In genomic region chr6:159971341-159972178, GRCh38 we compare ENCODE assay signal across 10 cellular contexts. TPM values are rescaled to one million over a fixed set of nuclear protein-coding genes. Genes with fewer than 3 reads are reported as not detected.
A peak's percentile ranks its signal among the peaks of the same experiment; 100 is the strongest.
DNase-seq lines count a peak whose midpoint lies in the region; ATAC-seq and TF ChIP-seq lines count a peak whose summit lies in the region.
"Had no signal": no experiment of that assay in that cellular context is flagged by ENCODE, and none has a peak within 500 bp of the region (broad histone marks: within the 10 kb centered on the region; RNA-seq: fewer than 3 reads in every experiment).

No MANE protein-coding gene starts in this region.

- H2AFZ ChIP-seq in DND-41 (ENCODE audit: low read depth, low read length) = no peak overlapping the region
- H2AFZ ChIP-seq in Loucy (ENCODE audit: low read length) = no peak overlapping the region

- H4K20me1 ChIP-seq in DND-41 (ENCODE audit: insufficient read depth, low read length) (peaks cover 51% of the 10 kb centered on the region), Loucy (ENCODE audit: insufficient read depth, low read length, poor library complexity, severe bottlenecking) (peaks cover 47% of the 10 kb centered on the region)

- H3K36me3 Mint-ChIP-seq in endodermal cell (ENCODE audit: low read depth) = no peaks in the 10 kb centered on the region

- no peaks in the 10 kb centered on the region for H3K9me3 ChIP-seq in DND-41 (ENCODE audit: insufficient read depth, low read length, severe bottlenecking)
- H3K9me3 ChIP-seq in Loucy (ENCODE audit: insufficient read depth, low read depth, low read length) = no peaks in the 10 kb centered on the region
- H3K9me3 ChIP-seq in endodermal cell (ENCODE audit: control insufficient read depth, low read length) = no peaks in the 10 kb centered on the region
- H3K9me3 ChIP-seq in neutrophil = no peaks in the 10 kb centered on the region
- H3K9me3 ChIP-seq: HAP-1 had no signal

- H3K27me3 ChIP-seq in DND-41 (ENCODE audit: insufficient read depth, low read length, poor library complexity) (no peaks in the 10 kb centered on the region), Loucy (ENCODE audit: insufficient read depth, low read length, poor library complexity, severe bottlenecking) (no peaks in the 10 kb centered on the region), endodermal cell (ENCODE audit: control insufficient read depth, insufficient read depth, low read length, poor library complexity, severe bottlenecking) (peaks cover 6% of the 10 kb centered on the region), neutrophil (no peaks in the 10 kb centered on the region)

- DNase-seq in DND-41 (no peak), endodermal cell (no peak), NCI-H2171 (lab: John Stamatoyannopoulos, UW) (no peak)
- DNase-seq: IMR-90, NCI-H2029 treated with DMSO at 0.1 percent for 48 hours had no signal

- H3K27ac ChIP-seq in DND-41 (ENCODE audit: low read length) = peak overlapping the region; percentile 79
- no peak overlapping the region for H3K27ac ChIP-seq in endodermal cell (ENCODE audit: low read depth, low read length)
- peak overlapping the region; percentile 98 for H3K27ac ChIP-seq in neutrophil

- H3F3A ChIP-seq in Loucy (ENCODE audit: low read depth) = no peaks in the 10 kb centered on the region

- H3K4me3 Mint-ChIP-seq in endodermal cell = peak overlapping the region; percentile 81

- H3K4me1 Mint-ChIP-seq in endodermal cell = peaks cover 38% of the 10 kb centered on the region

- WGBS in endodermal cell (ENCODE audit: insufficient coverage in 1 of 2, insufficient read length in 1 of 2), 2 experiments = 93 to 94% methylated on average over 10 to 12 of the region's 12 CpGs

- H3K9me2 ChIP-seq in Loucy (replicated peaks; ENCODE audit: low read depth, low read length) = no peaks in the 10 kb centered on the region

- peaks cover 13% of the 10 kb centered on the region for H3K27me3 Mint-ChIP-seq in endodermal cell (ENCODE audit: insufficient read depth)

- no peaks in the 10 kb centered on the region for H3K9me3 Mint-ChIP-seq in endodermal cell

- H3K4me1 ChIP-seq in DND-41 (ENCODE audit: insufficient read depth, low read length) (peaks cover 75% of the 10 kb centered on the region), Loucy (ENCODE audit: insufficient read depth, low read length, poor library complexity, severe bottlenecking) (peaks cover 44% of the 10 kb centered on the region), endodermal cell (ENCODE audit: control insufficient read depth, insufficient read depth, low read length) (peaks cover 6% of the 10 kb centered on the region), neutrophil (ENCODE audit: control insufficient read depth in 1 of 2, insufficient read depth in 1 of 2, low read depth in 1 of 2, low read length in 1 of 2) (peaks cover 82 to 85% of the 10 kb centered on the region in 2 experiments)

- peak overlapping the region; percentile 73 for H3K4me2 ChIP-seq in DND-41 (ENCODE audit: insufficient read depth, low read length)
- H3K4me2 ChIP-seq in Loucy (ENCODE audit: low read depth, low read length, poor library complexity, severe bottlenecking) = peak overlapping the region; percentile 78

- H3K4me3 ChIP-seq in DND-41 (ENCODE audit: low read depth in 1 of 2, low read length in 2 of 2) = peak overlapping the region in 1 of 2 experiments; percentile 76; a peak in 2 of 4 replicates
- peak overlapping the region; percentile 88 for H3K4me3 ChIP-seq in Loucy (ENCODE audit: low read length, poor library complexity, severe bottlenecking)
- H3K4me3 ChIP-seq in endodermal cell (ENCODE audit: low read length) = peak overlapping the region; percentile 91
- H3K4me3 ChIP-seq in neutrophil (ENCODE audit: low read depth in 1 of 2, low read length in 1 of 2) = peak overlapping the region; percentile 79 to 89

- no peak for TF ChIP-seq CTCF in DND-41 (IDR thresholded peaks at IDR 0.05; ENCODE audit: borderline replicate concordance, extremely low read depth, low read length, poor library complexity, severe bottlenecking)
- TF ChIP-seq CTCF in Loucy (conservative IDR thresholded peaks at IDR 0.05; ENCODE audit: low read length) = no peak
- TF ChIP-seq CTCF in endodermal cell (conservative IDR thresholded peaks at IDR 0.05) = no peak
- TF ChIP-seq CTCF in neutrophil (IDR thresholded peaks at IDR 0.05) = no peak

- peak overlapping the region; percentile 95 for H3K9ac ChIP-seq in DND-41 (ENCODE audit: low read depth, low read length)
- no peak overlapping the region for H3K9ac ChIP-seq in Loucy (ENCODE audit: low read depth, low read length, poor library complexity, severe bottlenecking)
- no peak overlapping the region for H3K9ac ChIP-seq in endodermal cell (ENCODE audit: extremely low read depth, low read length, poor library complexity, severe bottlenecking)

- ATAC-seq in DND-41 (ENCODE audit: insufficient read depth, low read depth) = no peak
- no peak for ATAC-seq in HG03097 (IDR thresholded peaks at IDR 0.05; ENCODE audit: low FRiP score, unreplicated experiment)
- no peak for ATAC-seq in HG03045 (IDR thresholded peaks at IDR 0.05; ENCODE audit: unreplicated experiment)

- H3K79me2 ChIP-seq in DND-41 (ENCODE audit: insufficient read depth, low read length) (peaks cover 73% of the 10 kb centered on the region), Loucy (ENCODE audit: insufficient read depth, low read length) (peaks cover 64% of the 10 kb centered on the region)

- no peak overlapping the region for H3K27ac Mint-ChIP-seq in endodermal cell

- H3K36me3 ChIP-seq in DND-41 (ENCODE audit: insufficient read depth, low read length) (peaks cover 11% of the 10 kb centered on the region; the same call in 1 of the 2 replicates), Loucy (ENCODE audit: insufficient read depth, low read length) (no peaks in the 10 kb centered on the region), endodermal cell (ENCODE audit: control insufficient read depth, insufficient read depth, low read length) (peaks cover 5% of the 10 kb centered on the region), neutrophil (peaks cover 17% of the 10 kb centered on the region)
- H3K36me3 ChIP-seq: HAP-1 had no signal

RNA-seq across cellular contexts. Expression of gene IGF2R, which starts 2.7 kb away (rescaled TPM):
- total RNA-seq in endodermal cell = 100 to 1,000 TPM; 103 to 130 TPM
- 42.4 TPM for polyA plus RNA-seq in endodermal cell (2013, experiment 1 of 2)
- 45.1 TPM for polyA plus RNA-seq in endodermal cell (2013, experiment 2 of 2)
